1 cellular context compared by ENCODE assay signal in genomic region chr11:132866783-132867545, GRCh38.
TF ChIP-seq lines count a peak whose summit lies in the region.

No MANE protein-coding gene starts in this region.

TF ChIP-seq in GM23338, 12 proteins besides CTCF, POLR2A, EP300 and RAD21 (continued from another document):
- TF ChIP-seq, protein P1, sequence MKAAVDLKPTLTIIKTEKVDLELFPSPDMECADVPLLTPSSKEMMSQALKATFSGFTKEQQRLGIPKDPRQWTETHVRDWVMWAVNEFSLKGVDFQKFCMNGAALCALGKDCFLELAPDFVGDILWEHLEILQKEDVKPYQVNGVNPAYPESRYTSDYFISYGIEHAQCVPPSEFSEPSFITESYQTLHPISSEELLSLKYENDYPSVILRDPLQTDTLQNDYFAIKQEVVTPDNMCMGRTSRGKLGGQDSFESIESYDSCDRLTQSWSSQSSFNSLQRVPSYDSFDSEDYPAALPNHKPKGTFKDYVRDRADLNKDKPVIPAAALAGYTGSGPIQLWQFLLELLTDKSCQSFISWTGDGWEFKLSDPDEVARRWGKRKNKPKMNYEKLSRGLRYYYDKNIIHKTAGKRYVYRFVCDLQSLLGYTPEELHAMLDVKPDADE (IDR thresholded peaks at IDR 0.05): no peak
- TF ChIP-seq ZNF331 (CRISPR knock-in tag; IDR thresholded peaks at IDR 0.05; ENCODE audit: low read depth): no peak
- TF ChIP-seq ZNF462 (CRISPR knock-in tag; IDR thresholded peaks at IDR 0.05): no peak
- no peak for TF ChIP-seq EZH2phosphoT487 (IDR thresholded peaks at IDR 0.05; ENCODE audit: unreplicated experiment)
- TF ChIP-seq EZH2 (IDR thresholded peaks at IDR 0.05; ENCODE audit: low read depth, unreplicated experiment): no peak
